Comparison of ENCODE assay signal across 8 cellular contexts in genomic region chr1:23555225-23555801, GRCh38. TPM values are rescaled to one million over a fixed set of nuclear protein-coding genes. Genes with fewer than 3 reads are reported as not detected.
A peak's percentile ranks its signal among the peaks of the same experiment; 100 is the strongest.
DNase-seq lines count a peak whose midpoint lies in the region; ATAC-seq and TF ChIP-seq lines count a peak whose summit lies in the region.

No MANE protein-coding gene starts in this region.

- peaks cover 0 to 5% (median 0%) of the 10 kb centered on the region in 5 donors for H3K36me3 ChIP-seq in subcutaneous abdominal adipose tissue (ENCODE audit: control insufficient read depth in 5 of 5, insufficient read depth in 5 of 5, low read length in 5 of 5)

- peak overlapping the region; percentile 78 for H3K27ac Mint-ChIP-seq in activated naive CD8-positive, alpha-beta T cell treated with anti-CD3 and anti-CD28 coated beads for 36 hours
- H3K27ac Mint-ChIP-seq in immature natural killer cell: peak overlapping the region in 2 of 6 donors; percentile 65 to 79

- H3K4me1 Mint-ChIP-seq in activated naive CD8-positive, alpha-beta T cell treated with anti-CD3 and anti-CD28 coated beads for 36 hours: peaks cover 60% of the 10 kb centered on the region
- H3K4me1 Mint-ChIP-seq in immature natural killer cell: peaks cover 36 to 48% of the 10 kb centered on the region in 2 donors

- peak overlapping the region; percentile 88 for H3K4me3 Mint-ChIP-seq in activated naive CD8-positive, alpha-beta T cell treated with anti-CD3 and anti-CD28 coated beads for 36 hours
- peak overlapping the region; percentile 82 to 85 (median 83) for H3K4me3 Mint-ChIP-seq in immature natural killer cell

- H3K9me3 Mint-ChIP-seq in activated naive CD8-positive, alpha-beta T cell treated with anti-CD3 and anti-CD28 coated beads for 36 hours: no peaks in the 10 kb centered on the region
- no peaks in the 10 kb centered on the region for H3K9me3 Mint-ChIP-seq in immature natural killer cell

- H3K27me3 Mint-ChIP-seq in activated naive CD8-positive, alpha-beta T cell treated with anti-CD3 and anti-CD28 coated beads for 36 hours: no peaks in the 10 kb centered on the region
- H3K27me3 Mint-ChIP-seq in immature natural killer cell (ENCODE audit: low read depth in 3 of 3): peaks cover 8 to 14% (median 10%) of the 10 kb centered on the region in 3 donors

- H3K27me3 ChIP-seq in subcutaneous abdominal adipose tissue (ENCODE audit: control insufficient read depth in 5 of 5, insufficient read depth in 4 of 5, low read length in 5 of 5): peaks cover 0 to 4% (median 0%) of the 10 kb centered on the region in 5 donors

- peaks cover 20% of the 10 kb centered on the region for H3K36me3 Mint-ChIP-seq in activated naive CD8-positive, alpha-beta T cell treated with anti-CD3 and anti-CD28 coated beads for 36 hours
- no peaks in the 10 kb centered on the region for H3K36me3 Mint-ChIP-seq in immature natural killer cell

- peaks cover 18 to 66% (median 53%) of the 10 kb centered on the region in 5 donors for H3K4me1 ChIP-seq in subcutaneous abdominal adipose tissue (ENCODE audit: control insufficient read depth in 5 of 5, insufficient read depth in 5 of 5, low read length in 5 of 5)

- H3K9me3 ChIP-seq in subcutaneous abdominal adipose tissue (ENCODE audit: control insufficient read depth in 5 of 5, low read length in 5 of 5): no peaks in the 10 kb centered on the region

- peak overlapping the region in 4 of 5 donors; percentile 43 to 79 (median 64) for H3K9ac ChIP-seq in subcutaneous abdominal adipose tissue (ENCODE audit: low read length in 5 of 5)

- peak; percentile 1 for ATAC-seq in HG03095 (IDR thresholded peaks at IDR 0.05; ENCODE audit: unreplicated experiment)
- ATAC-seq in HG03175 (IDR thresholded peaks at IDR 0.05; ENCODE audit: unreplicated experiment): no peak
- ATAC-seq in GM19467 (IDR thresholded peaks at IDR 0.05; ENCODE audit: unreplicated experiment): no peak

- peak; percentile 17 for TF ChIP-seq CTCF in C4-2B (conservative IDR thresholded peaks at IDR 0.05)

- H3K4me3 ChIP-seq in subcutaneous abdominal adipose tissue (ENCODE audit: low read depth in 1 of 5, low read length in 5 of 5): peak overlapping the region; percentile 67 to 99 (median 87)

- no peak for DNase-seq in activated naive CD8-positive, alpha-beta T cell treated with anti-CD3 and anti-CD28 coated beads for 36 hours
- DNase-seq in immature natural killer cell: no peak
- DNase-seq in NCI-H774 (lab: John Stamatoyannopoulos, UW): no peak

- H3K27ac ChIP-seq in C4-2B (peak overlapping the region; percentile 99), subcutaneous abdominal adipose tissue (ENCODE audit: low read depth, low read length) (peak overlapping the region; percentile 96)

RNA-seq across cellular contexts. Expression of gene ID3, which starts 4.0 kb away (rescaled TPM):
- total RNA-seq in activated naive CD8-positive, alpha-beta T cell treated with anti-CD3 and anti-CD28 coated beads for 36 hours: 10 to 100 TPM; 59.1 to 59.5 TPM
- 1 to 10 TPM in 1 of 3 donors, under 1 TPM in 1, not detected in 1; 0.28 to 2.5 TPM for polyA plus RNA-seq in immature natural killer cell

RNA-seq across cellular contexts. Expression of gene E2F2, which starts 24.3 kb away (rescaled TPM):
- total RNA-seq in activated naive CD8-positive, alpha-beta T cell treated with anti-CD3 and anti-CD28 coated beads for 36 hours: 10 to 100 TPM; 36.1 to 37.5 TPM
- polyA plus RNA-seq in immature natural killer cell: 1 to 10 TPM in 2 of 3 donors, under 1 TPM in 1; 0.28 to 1.3 (median 1.2) TPM
